ENCODE assay signal across 31 cellular contexts in the genomic region with DNA sequence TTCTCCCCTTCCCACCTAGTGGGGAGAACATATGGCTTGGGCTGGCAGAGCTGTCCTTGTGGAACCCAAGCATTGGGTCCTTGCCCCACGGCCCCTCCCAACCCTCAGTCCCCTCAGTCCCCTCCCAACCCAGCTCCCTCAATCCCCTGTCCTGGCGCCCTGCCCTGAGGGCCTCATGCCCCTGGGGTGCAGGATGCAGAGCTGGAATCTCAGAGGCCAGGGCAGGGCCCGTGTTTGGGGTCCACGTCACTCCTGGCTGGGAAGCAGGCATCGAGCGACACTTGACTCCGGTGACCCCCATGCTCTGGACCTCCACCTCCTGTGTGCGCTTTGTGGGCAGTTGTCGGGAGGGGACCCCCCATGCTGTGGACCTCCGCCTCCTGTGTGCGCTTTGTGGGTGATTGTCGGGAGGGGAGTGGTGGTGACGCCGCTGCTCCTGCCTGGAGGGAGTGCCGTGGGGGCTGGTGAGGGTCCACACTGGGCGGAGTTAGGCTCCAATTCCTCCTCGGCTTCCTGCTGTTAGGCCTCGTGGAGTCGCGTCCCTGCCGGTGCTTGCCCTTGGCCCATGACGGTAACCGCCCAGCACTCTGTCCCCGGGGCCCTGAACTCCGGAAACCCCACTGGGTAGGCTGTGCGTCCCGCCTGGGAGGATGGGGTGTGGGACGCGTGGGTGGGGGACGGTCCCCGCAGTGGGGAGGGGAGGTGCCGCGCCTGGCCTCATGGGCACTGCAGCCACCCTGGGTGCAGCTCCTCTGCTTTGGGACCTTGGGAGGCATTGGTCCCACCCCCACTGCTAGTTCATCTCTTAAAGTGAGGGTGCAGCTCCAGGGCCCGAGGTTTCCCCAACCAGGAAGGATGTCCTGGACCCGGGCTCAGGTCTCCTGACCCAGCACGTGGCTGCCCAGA. TPM values are rescaled to one million over a fixed set of nuclear protein-coding genes. Genes with fewer than 3 reads are reported as not detected.
DNase-seq lines count a peak whose midpoint lies in the region; ATAC-seq, FAIRE-seq and TF ChIP-seq lines count a peak whose summit lies in the region.
"Had no signal": no experiment of that assay in that cellular context is flagged by ENCODE, and none has a peak within 500 bp of the region (broad histone marks: within the 10 kb centered on the region; RNA-seq: fewer than 3 reads in every experiment).

No MANE protein-coding gene starts in this region.

- H3K9me2 ChIP-seq in MM.1S (replicated peaks; ENCODE audit: insufficient read depth, low read length) = no peaks in the 10 kb centered on the region

- TF ChIP-seq CTCF in astrocyte (IDR thresholded peaks at IDR 0.05; ENCODE audit: insufficient read depth, low read depth, low read length) (no peak), kidney (IDR thresholded peaks at IDR 0.05; ENCODE audit: borderline replicate concordance, extremely low read depth, insufficient read depth) (no peak), MM.1S (IDR thresholded peaks at IDR 0.05; ENCODE audit: low read length) (no peak), adrenal gland (IDR thresholded peaks at IDR 0.05) (no peak)

- no peak for DNase-seq in astrocyte (ENCODE audit: low read depth)
- peak; percentile 69 for DNase-seq in kidney
- no peak for DNase-seq in stimulated activated effector memory CD8-positive, alpha-beta T cell treated with anti-CD3 and anti-CD28 coated beads, Interleukin-12 subunit alpha, Interleukin-12 subunit beta, amount 100 ng/mL, for 72 hours (ENCODE audit: low spot score in 2 of 2)
- no peak for DNase-seq in amygdala (lab: John Stamatoyannopoulos, UW)
- DNase-seq in activated CD4-positive, alpha-beta memory T cell treated with anti-CD3 and anti-CD28 coated beads, Interleukin-2, amount 10 ng/mL, durations not matched to agents 7 days and 5 days = no peak
- DNase-seq in MM.1S = no peak
- DNase-seq in adrenal gland = no peak
- DNase-seq: activated CD4-positive, alpha-beta T cell treated with anti-CD3 and anti-CD28 coated beads for 36 hours; activated CD8-positive, alpha-beta T cell treated with anti-CD3 and anti-CD28 coated beads, Interleukin-2, amount 10 ng/mL, durations not matched to agents 7 days and 5 days; activated naive CD4-positive, alpha-beta T cell treated with anti-CD3 and anti-CD28 coated beads, Interleukin-2, amount 50 U/mL, for 16 hours; CD4-positive, CD25-positive, alpha-beta regulatory T cell; gastrocnemius medialis; GM23248; NCI-H1417 treated with DMSO at 0.1 percent for 48 hours; NCI-H226; NCI-H526 treated with DMSO at 0.1 percent for 48 hours; Peyer's patch; posterior cingulate gyrus; SHP77 treated with DMSO at 0.1 percent for 48 hours; stimulated activated CD4-positive, alpha-beta T cell treated with anti-CD3 and anti-CD28 coated beads, Interleukin-4, amount 100 ng/mL, for 24 hours had no signal

- H3K4me1 ChIP-seq in HUES6 (ENCODE audit: control insufficient read depth, insufficient read depth, low read length) = peaks cover 38% of the 10 kb centered on the region
- H3K4me1 ChIP-seq in astrocyte (ENCODE audit: insufficient read depth, low read length) = peaks cover 23% of the 10 kb centered on the region
- H3K4me1 ChIP-seq in kidney (ENCODE audit: control insufficient read depth in 1 of 2, insufficient read depth in 1 of 2, low read depth in 1 of 2, low read length in 2 of 2) = peaks cover 0 to 25% of the 10 kb centered on the region in 2 donors
- H3K4me1 ChIP-seq in MM.1S (ENCODE audit: low read length) = no peaks in the 10 kb centered on the region
- peaks cover 6 to 30% of the 10 kb centered on the region in 2 donors for H3K4me1 ChIP-seq in adrenal gland (replicated peaks in 1 of 2)

- H3K36me3 Mint-ChIP-seq in astrocyte (ENCODE audit: low read depth, unreplicated experiment) = peaks cover 2% of the 10 kb centered on the region
- peaks cover 27% of the 10 kb centered on the region for H3K36me3 Mint-ChIP-seq in stimulated activated effector memory CD8-positive, alpha-beta T cell treated with anti-CD3 and anti-CD28 coated beads, Interleukin-12 subunit alpha, Interleukin-12 subunit beta, amount 100 ng/mL, for 72 hours
- H3K36me3 Mint-ChIP-seq in activated CD4-positive, alpha-beta memory T cell treated with anti-CD3 and anti-CD28 coated beads, Interleukin-2, amount 10 ng/mL, durations not matched to agents 7 days and 5 days (ENCODE audit: low read depth) = peaks cover 10% of the 10 kb centered on the region

- H3K4me1 Mint-ChIP-seq in astrocyte (ENCODE audit: low read depth, unreplicated experiment) = peaks cover 35% of the 10 kb centered on the region
- peaks cover 17% of the 10 kb centered on the region for H3K4me1 Mint-ChIP-seq in stimulated activated effector memory CD8-positive, alpha-beta T cell treated with anti-CD3 and anti-CD28 coated beads, Interleukin-12 subunit alpha, Interleukin-12 subunit beta, amount 100 ng/mL, for 72 hours
- H3K4me1 Mint-ChIP-seq in activated CD4-positive, alpha-beta memory T cell treated with anti-CD3 and anti-CD28 coated beads, Interleukin-2, amount 10 ng/mL, durations not matched to agents 7 days and 5 days = peaks cover 24% of the 10 kb centered on the region
- H3K4me1 Mint-ChIP-seq: activated T-helper 17 cell treated with anti-CD3 and anti-CD28 coated beads, Interleukin-2, amount 50 U/mL, for 72 hours had no signal

- peak overlapping the region; percentile 81 for H3K27ac Mint-ChIP-seq in astrocyte (ENCODE audit: unreplicated experiment)
- peak overlapping the region; percentile 50 for H3K27ac Mint-ChIP-seq in stimulated activated effector memory CD8-positive, alpha-beta T cell treated with anti-CD3 and anti-CD28 coated beads, Interleukin-12 subunit alpha, Interleukin-12 subunit beta, amount 100 ng/mL, for 72 hours
- no peak overlapping the region for H3K27ac Mint-ChIP-seq in activated CD4-positive, alpha-beta memory T cell treated with anti-CD3 and anti-CD28 coated beads, Interleukin-2, amount 10 ng/mL, durations not matched to agents 7 days and 5 days
- H3K27ac Mint-ChIP-seq: activated CD4-positive, alpha-beta T cell treated with anti-CD3 and anti-CD28 coated beads for 36 hours; activated T-helper 17 cell treated with anti-CD3 and anti-CD28 coated beads, Interleukin-2, amount 50 U/mL, for 72 hours; T-helper 2 cell treated with Interferon-gamma antibody and Interleukin-4, amounts not matched to agents 5 μg/mL and 100 μg/mL, for 36 hours had no signal

- CTCF ChIA-PET in activated CD4-positive, alpha-beta memory T cell treated with anti-CD3 and anti-CD28 coated beads, Interleukin-2, amount 10 ng/mL, durations not matched to agents 7 days and 5 days (lab: Charles Lee) = interaction anchor here (1.1 kb wide), 1 partner anchor 167 kb away, joined by 3 read pairs; no protein-coding TSS in a partner anchor

- H3F3A ChIP-seq in MM.1S (ENCODE audit: insufficient read depth, low read length) = no peaks in the 10 kb centered on the region

- no peak overlapping the region for H3K27ac ChIP-seq in HUES6 (ENCODE audit: low read depth, low read length)
- H3K27ac ChIP-seq in astrocyte (ENCODE audit: low read depth, low read length) = no peak overlapping the region
- no peak overlapping the region for H3K27ac ChIP-seq in kidney (ENCODE audit: low read depth in 2 of 2, low read length in 2 of 2)
- no peak overlapping the region for H3K27ac ChIP-seq in MM.1S (ENCODE audit: low read length)
- peak overlapping the region in 1 of 5 donors; percentile 76 for H3K27ac ChIP-seq in adrenal gland
- H3K27ac ChIP-seq: GM23248, hepatocyte, KMS-11 had no signal

- H2AFZ ChIP-seq in astrocyte (ENCODE audit: low read depth, low read length) (no peak overlapping the region), MM.1S (ENCODE audit: low read length) (no peak overlapping the region)
- H2AFZ ChIP-seq: GM23248, hepatocyte had no signal

- no peak for ATAC-seq in stimulated activated effector memory CD8-positive, alpha-beta T cell treated with anti-CD3 and anti-CD28 coated beads, Interleukin-12 subunit alpha, Interleukin-12 subunit beta, amount 100 ng/mL, for 72 hours
- ATAC-seq: activated CD4-positive, alpha-beta T cell treated with anti-CD3 and anti-CD28 coated beads for 36 hours; activated CD8-positive, alpha-beta T cell treated with anti-CD3 and anti-CD28 coated beads, Interleukin-2, amount 10 ng/mL, durations not matched to agents 7 days and 5 days; activated T-helper 17 cell treated with anti-CD3 and anti-CD28 coated beads, Interleukin-2, amount 50 U/mL, for 72 hours; gastrocnemius medialis; right cardiac atrium had no signal

- peaks cover 68% of the 10 kb centered on the region for H3K36me3 ChIP-seq in HUES6 (ENCODE audit: control insufficient read depth, insufficient read depth, low read length)
- no peaks in the 10 kb centered on the region for H3K36me3 ChIP-seq in astrocyte (ENCODE audit: insufficient read depth, low read length)
- peaks cover 0 to 3% of the 10 kb centered on the region in 2 donors for H3K36me3 ChIP-seq in kidney (ENCODE audit: control insufficient read depth in 1 of 2, insufficient read depth in 2 of 2, low read length in 2 of 2)
- H3K36me3 ChIP-seq in MM.1S (replicated peaks; ENCODE audit: insufficient read depth, low read length) = no peaks in the 10 kb centered on the region
- peaks cover 0 to 5% of the 10 kb centered on the region in 2 donors for H3K36me3 ChIP-seq in adrenal gland (replicated peaks in 1 of 2)
- H3K36me3 ChIP-seq: breast epithelium, gastrocnemius medialis had no signal

- H3K4me2 ChIP-seq in astrocyte (ENCODE audit: low read length) = no peak overlapping the region
- no peak overlapping the region for H3K4me2 ChIP-seq in MM.1S (ENCODE audit: low read depth, low read length)
- H3K4me2 ChIP-seq: hepatocyte, KMS-11 had no signal

- H3K4me3 ChIP-seq in HUES6 (ENCODE audit: low read depth, low read length) = no peak overlapping the region
- no peak overlapping the region for H3K4me3 ChIP-seq in astrocyte (ENCODE audit: insufficient read depth, low read depth, low read length)
- H3K4me3 ChIP-seq in kidney (ENCODE audit: low read length in 2 of 2) = no peak overlapping the region
- no peak overlapping the region for H3K4me3 ChIP-seq in MM.1S (ENCODE audit: low read length)
- no peak overlapping the region for H3K4me3 ChIP-seq in adrenal gland
- H3K4me3 ChIP-seq: breast epithelium, gastrocnemius medialis, GM23248, hepatocyte, lung, Peyer's patch had no signal

- H3K79me2 ChIP-seq in astrocyte (ENCODE audit: insufficient read depth, low read length) (peaks cover 5% of the 10 kb centered on the region), MM.1S (ENCODE audit: low read length) (no peaks in the 10 kb centered on the region)
- H3K79me2 ChIP-seq: hepatocyte had no signal

- intact Hi-C loops in kidney (cut with DNase I) = no loop called here
- intact Hi-C loops in adrenal gland (cut with DNase I) = no loop called here

- FAIRE-seq in astrocyte (lab: Jason Lieb, UNC) (no peak), kidney (lab: Jason Lieb, UNC) (no peak)
- FAIRE-seq: GM18507 had no signal

- POLR2A ChIA-PET in activated CD4-positive, alpha-beta memory T cell treated with anti-CD3 and anti-CD28 coated beads, Interleukin-2, amount 10 ng/mL, durations not matched to agents 7 days and 5 days (lab: Charles Lee) = interaction anchor here (1.0 kb wide), 1 partner anchor 9 kb away, joined by 3 read pairs; no protein-coding TSS in a partner anchor

- H4K20me1 ChIP-seq in astrocyte (ENCODE audit: insufficient read depth, low read length) = peaks cover 20% of the 10 kb centered on the region
- H4K20me1 ChIP-seq in MM.1S (ENCODE audit: insufficient read depth, low read length) = no peaks in the 10 kb centered on the region

- H3K9me3 Mint-ChIP-seq in astrocyte (ENCODE audit: unreplicated experiment) = no peaks in the 10 kb centered on the region
- H3K9me3 Mint-ChIP-seq in stimulated activated effector memory CD8-positive, alpha-beta T cell treated with anti-CD3 and anti-CD28 coated beads, Interleukin-12 subunit alpha, Interleukin-12 subunit beta, amount 100 ng/mL, for 72 hours = no peaks in the 10 kb centered on the region
- H3K9me3 Mint-ChIP-seq in activated CD4-positive, alpha-beta memory T cell treated with anti-CD3 and anti-CD28 coated beads, Interleukin-2, amount 10 ng/mL, durations not matched to agents 7 days and 5 days = no peaks in the 10 kb centered on the region
- H3K9me3 Mint-ChIP-seq: activated T-helper 17 cell treated with anti-CD3 and anti-CD28 coated beads, Interleukin-2, amount 50 U/mL, for 72 hours; CD4-positive, CD25-positive, alpha-beta regulatory T cell; T-helper 2 cell treated with Interferon-gamma antibody and Interleukin-4, amounts not matched to agents 5 μg/mL and 100 μg/mL, for 36 hours had no signal

- H3K9me3 ChIP-seq in HUES6 (ENCODE audit: control insufficient read depth, insufficient read depth, low read depth, low read length) = no peaks in the 10 kb centered on the region
- H3K9me3 ChIP-seq in astrocyte (ENCODE audit: insufficient read depth, low read depth, low read length) = no peaks in the 10 kb centered on the region
- H3K9me3 ChIP-seq in kidney (ENCODE audit: control insufficient read depth in 1 of 2, low read length in 2 of 2) = no peaks in the 10 kb centered on the region
- H3K9me3 ChIP-seq in MM.1S (replicated peaks; ENCODE audit: insufficient read depth, low read length) = no peaks in the 10 kb centered on the region
- H3K9me3 ChIP-seq in adrenal gland (replicated peaks in 1 of 3) = no peaks in the 10 kb centered on the region
- H3K9me3 ChIP-seq: breast epithelium, gastrocnemius medialis, Peyer's patch had no signal

- TF ChIP-seq POLR2A in adrenal gland (IDR thresholded peaks at IDR 0.05) = no peak

- WGBS in adrenal gland, 4 donors = 81 to 93% (median 86%) methylated on average over 13 to 36 of the region's 36 CpGs

- no peak overlapping the region for H3K4me3 Mint-ChIP-seq in astrocyte (ENCODE audit: unreplicated experiment)
- no peak overlapping the region for H3K4me3 Mint-ChIP-seq in stimulated activated effector memory CD8-positive, alpha-beta T cell treated with anti-CD3 and anti-CD28 coated beads, Interleukin-12 subunit alpha, Interleukin-12 subunit beta, amount 100 ng/mL, for 72 hours
- H3K4me3 Mint-ChIP-seq in activated CD4-positive, alpha-beta memory T cell treated with anti-CD3 and anti-CD28 coated beads, Interleukin-2, amount 10 ng/mL, durations not matched to agents 7 days and 5 days = no peak overlapping the region
- H3K4me3 Mint-ChIP-seq: activated CD4-positive, alpha-beta T cell treated with anti-CD3 and anti-CD28 coated beads for 36 hours; activated CD8-positive, alpha-beta T cell treated with anti-CD3 and anti-CD28 coated beads, Interleukin-2, amount 10 ng/mL, durations not matched to agents 7 days and 5 days; activated T-helper 17 cell treated with anti-CD3 and anti-CD28 coated beads, Interleukin-2, amount 50 U/mL, for 72 hours; T-helper 2 cell treated with Interferon-gamma antibody and Interleukin-4, amounts not matched to agents 5 μg/mL and 100 μg/mL, for 36 hours had no signal

- H3K9ac ChIP-seq in HUES6 (ENCODE audit: low read length) (peak overlapping the region; percentile 34), astrocyte (ENCODE audit: low read length) (peak overlapping the region; percentile 31), kidney (ENCODE audit: low read length in 2 of 2) (no peak overlapping the region), MM.1S (ENCODE audit: low read length) (no peak overlapping the region)
- H3K9ac ChIP-seq: GM23248, KMS-11 had no signal

- no peaks in the 10 kb centered on the region for H3K27me3 ChIP-seq in HUES6 (ENCODE audit: control insufficient read depth, insufficient read depth, low read length)
- no peaks in the 10 kb centered on the region for H3K27me3 ChIP-seq in astrocyte (ENCODE audit: insufficient read depth, low read length)
- H3K27me3 ChIP-seq in MM.1S (replicated peaks; ENCODE audit: insufficient read depth, low read length) = no peaks in the 10 kb centered on the region
- H3K27me3 ChIP-seq in adrenal gland = no peaks in the 10 kb centered on the region
- H3K27me3 ChIP-seq: breast epithelium, gastrocnemius medialis, hepatocyte, Peyer's patch had no signal

- H3K27me3 Mint-ChIP-seq in astrocyte (ENCODE audit: low read depth, unreplicated experiment) = no peaks in the 10 kb centered on the region
- H3K27me3 Mint-ChIP-seq in activated CD4-positive, alpha-beta memory T cell treated with anti-CD3 and anti-CD28 coated beads, Interleukin-2, amount 10 ng/mL, durations not matched to agents 7 days and 5 days = no peaks in the 10 kb centered on the region
- H3K27me3 Mint-ChIP-seq: activated CD4-positive, alpha-beta T cell treated with anti-CD3 and anti-CD28 coated beads for 36 hours; activated T-helper 17 cell treated with anti-CD3 and anti-CD28 coated beads, Interleukin-2, amount 50 U/mL, for 72 hours; CD4-positive, CD25-positive, alpha-beta regulatory T cell had no signal

RNA-seq across cellular contexts. Expression of a gene that starts 31.2 kb away (rescaled TPM):
- total RNA-seq in astrocyte (26.0 and 38.8 TPM in 2 replicates), kidney (27.1 TPM), adrenal gland (10 to 100 TPM; 11.1 to 45.3 (median 26.6) TPM)
- polyA plus RNA-seq in kidney (ENCODE audit: insufficient read depth, low read depth, low replicate concordance) (35.1 TPM), adrenal gland (10 to 100 TPM; 13.1 to 22.8 (median 21.4) TPM)
- 10 to 100 TPM; 42.4 to 47.0 TPM for total RNA-seq in activated CD4-positive, alpha-beta memory T cell treated with anti-CD3 and anti-CD28 coated beads, Interleukin-2, amount 10 ng/mL, durations not matched to agents 7 days and 5 days

RNA-seq across cellular contexts. Expression of a gene that starts 50.3 kb away (rescaled TPM):
- 0.61 TPM in 1 of 2 replicates, not detected in the other for total RNA-seq in astrocyte
- 111 TPM for total RNA-seq in kidney
- 9.5 TPM for polyA plus RNA-seq in kidney (ENCODE audit: insufficient read depth, low read depth, low replicate concordance)
- 100 to 1,000 TPM; 631 to 642 TPM for total RNA-seq in activated CD4-positive, alpha-beta memory T cell treated with anti-CD3 and anti-CD28 coated beads, Interleukin-2, amount 10 ng/mL, durations not matched to agents 7 days and 5 days
- total RNA-seq in adrenal gland = 100 to 1,000 TPM in 4 of 8 donors, 10 to 100 TPM in 4; 68.2 to 212 (median 120) TPM
- 100 to 1,000 TPM in 2 of 3 donors, 10 to 100 TPM in 1; 10.9 to 249 (median 101) TPM for polyA plus RNA-seq in adrenal gland
- total RNA-seq: fibroblast of lung had no signal
- polyA plus RNA-seq: neural cell had no signal

Comparison
In these comparisons a context has a peak if more than half of its experiments do, and no peak if none do; other contexts are left out.
1. H3K9ac ChIP-seq: peak in HUES6 (single experiment) and astrocyte (single experiment); none in kidney (0 of 2) and MM.1S (single experiment).
2. RNA of a gene that starts 50.3 kb away (total RNA-seq): 631 to 642 TPM in activated CD4-positive, alpha-beta memory T cell treated with anti-CD3 and anti-CD28 coated beads, Interleukin-2, amount 10 ng/mL, durations not matched to agents 7 days and 5 days, 68.2 to 212 TPM in adrenal gland and 111 TPM in kidney (single experiment); 0.61 TPM in astrocyte; every median in the first group is over 10 times any median in the second.